In genomic region chr11:115497303-115497702, GRCh38 we compare ENCODE assay signal across 12 cellular contexts. TPM values are rescaled to one million over a fixed set of nuclear protein-coding genes. Genes with fewer than 3 reads are reported as not detected.
A peak's percentile ranks its signal among the peaks of the same experiment; 100 is the strongest.
DNase-seq lines count a peak whose midpoint lies in the region; ATAC-seq and TF ChIP-seq lines count a peak whose summit lies in the region.
"Had no signal": no experiment of that assay in that cellular context is flagged by ENCODE, and none has a peak within 500 bp of the region (broad histone marks: within the 10 kb centered on the region; RNA-seq: fewer than 3 reads in every experiment).

No MANE protein-coding gene starts in this region.

- H3K4me3 ChIP-seq in HEK293 (ENCODE audit: low read depth, low read length) (no peak overlapping the region), H7 (ENCODE audit: insufficient read depth, low read depth, low read length) (no peak overlapping the region)

- no peaks in the 10 kb centered on the region for H3K9me3 ChIP-seq in HEK293 (ENCODE audit: control insufficient read depth, insufficient read depth, low read depth, low read length)

- CTCF ChIA-PET in HEK293 (lab: Yijun Ruan, JAX): interaction anchor here (0.7 kb wide), 1 partner anchor 581 kb away, joined by 3 read pairs; no protein-coding TSS in a partner anchor

- DNase-seq in NAMALWA (ENCODE audit: low spot score): peak; percentile 10
- DNase-seq in cerebellar cortex (ENCODE audit: low spot score): peak; percentile 13
- no peak for DNase-seq in H7
- DNase-seq: activated T-cell treated with anti-CD3 and anti-CD28 coated beads for 4 hours, NCI-H1930, occipital lobe had no signal

- POLR2A ChIA-PET in HEK293 (lab: Yijun Ruan, JAX): interaction anchor here (1.6 kb wide), 1 partner anchor 125 kb away, joined by 4 read pairs; no protein-coding TSS in a partner anchor

- no peaks in the 10 kb centered on the region for H3K36me3 ChIP-seq in HEK293 (ENCODE audit: control insufficient read depth in 2 of 2, insufficient read depth in 1 of 2, low read length in 2 of 2)
- H3K36me3 ChIP-seq in H7 (replicated peaks; ENCODE audit: control insufficient read depth, insufficient read depth, low read length): no peaks in the 10 kb centered on the region

- H3K4me1 ChIP-seq in HEK293 (ENCODE audit: control insufficient read depth, insufficient read depth, low read length): peaks cover 19% of the 10 kb centered on the region; the same call in 1 of the 2 replicates

- peaks cover 27% of the 10 kb centered on the region for H3K27me3 ChIP-seq in H7 (ENCODE audit: control insufficient read depth, insufficient read depth, low read length)

- no peak overlapping the region for H3K27ac ChIP-seq in HEK293 (ENCODE audit: extremely low read depth, low read depth, low read length)
- H3K27ac ChIP-seq: C4-2B had no signal

- no peak for TF ChIP-seq CTCF in HEK293 (tag by site-specific recombination; IDR thresholded peaks at IDR 0.05)

- ATAC-seq in GM18502 (IDR thresholded peaks at IDR 0.05; ENCODE audit: poor library complexity, unreplicated experiment): peak; percentile 54
- ATAC-seq in HG03521 (IDR thresholded peaks at IDR 0.05; ENCODE audit: unreplicated experiment): no peak
- ATAC-seq in HG03175 (IDR thresholded peaks at IDR 0.05; ENCODE audit: unreplicated experiment): no peak
- no peak for ATAC-seq in HG03139 (IDR thresholded peaks at IDR 0.05; ENCODE audit: unreplicated experiment)

TF ChIP-seq in HEK293, 187 proteins besides CTCF, POLR2A, EP300 and RAD21:
- TF ChIP-seq ZNF292 (tag by site-specific recombination; IDR thresholded peaks at IDR 0.05; ENCODE audit: borderline replicate concordance, low read depth) (no peak), ZNF174 (tag by site-specific recombination; IDR thresholded peaks at IDR 0.05) (no peak), ZBTB8A (tag by site-specific recombination; IDR thresholded peaks at IDR 0.05) (no peak), BCL11A (tag by site-specific recombination; IDR thresholded peaks at IDR 0.05; ENCODE audit: low read depth) (no peak), ZEB2 (tag by site-specific recombination; IDR thresholded peaks at IDR 0.05) (no peak), KLF10 (tag by site-specific recombination; IDR thresholded peaks at IDR 0.05) (no peak), ZNF24 (tag by site-specific recombination; IDR thresholded peaks at IDR 0.05) (no peak), OSR2 (tag by site-specific recombination; IDR thresholded peaks at IDR 0.05) (peak; percentile 63), ZNF280D (tag by site-specific recombination; IDR thresholded peaks at IDR 0.05) (no peak), SP7 (tag by site-specific recombination; IDR thresholded peaks at IDR 0.05) (peak; percentile 84)
- TF ChIP-seq, protein P1, sequence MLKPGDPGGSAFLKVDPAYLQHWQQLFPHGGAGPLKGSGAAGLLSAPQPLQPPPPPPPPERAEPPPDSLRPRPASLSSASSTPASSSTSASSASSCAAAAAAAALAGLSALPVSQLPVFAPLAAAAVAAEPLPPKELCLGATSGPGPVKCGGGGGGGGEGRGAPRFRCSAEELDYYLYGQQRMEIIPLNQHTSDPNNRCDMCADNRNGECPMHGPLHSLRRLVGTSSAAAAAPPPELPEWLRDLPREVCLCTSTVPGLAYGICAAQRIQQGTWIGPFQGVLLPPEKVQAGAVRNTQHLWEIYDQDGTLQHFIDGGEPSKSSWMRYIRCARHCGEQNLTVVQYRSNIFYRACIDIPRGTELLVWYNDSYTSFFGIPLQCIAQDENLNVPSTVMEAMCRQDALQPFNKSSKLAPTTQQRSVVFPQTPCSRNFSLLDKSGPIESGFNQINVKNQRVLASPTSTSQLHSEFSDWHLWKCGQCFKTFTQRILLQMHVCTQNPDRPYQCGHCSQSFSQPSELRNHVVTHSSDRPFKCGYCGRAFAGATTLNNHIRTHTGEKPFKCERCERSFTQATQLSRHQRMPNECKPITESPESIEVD (tag by site-specific recombination; IDR thresholded peaks at IDR 0.05): peak; percentile 93
TF ChIP-seq in HEK293: peak in this region for 3.

RNA-seq across cellular contexts. Expression of gene CADM1, which starts 6.9 kb away (rescaled TPM):
- 13.9 and 15.5 TPM in 2 replicates for total RNA-seq in H7 (2014; rRNA removed; shearing (Covaris generic))
